Comparison of ENCODE assay signal across 25 cellular contexts in the genomic region with DNA sequence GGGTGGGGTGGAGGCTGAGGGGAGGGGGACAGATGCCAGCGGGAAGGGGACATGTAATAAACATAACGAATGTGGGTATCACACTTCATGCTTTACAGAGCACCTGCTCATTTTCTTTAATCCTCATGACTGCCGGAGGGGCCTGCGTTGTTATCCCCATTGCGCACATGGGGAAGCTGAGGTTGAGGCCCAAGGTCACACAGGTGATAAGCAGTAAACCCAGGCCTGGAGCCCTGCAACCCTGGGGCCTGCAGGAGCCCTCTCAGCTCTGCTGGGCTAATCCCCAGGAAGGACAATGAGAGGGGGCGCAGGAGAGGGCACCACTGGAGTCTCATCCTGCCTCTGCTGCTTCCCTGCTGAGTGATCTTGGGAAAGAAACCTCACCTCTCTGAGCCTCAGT.
"Had no signal": no experiment of that assay in that cellular context is flagged by ENCODE, and none has a peak within 500 bp of the region (broad histone marks: within the 10 kb centered on the region; RNA-seq: fewer than 3 reads in every experiment).

No MANE protein-coding gene starts in this region.

- H3K9me3 ChIP-seq: ascending aorta, body of pancreas, SJSA1 had no signal

- H3K4me1 Mint-ChIP-seq: activated CD4-positive, alpha-beta T cell treated with anti-CD3 and anti-CD28 coated beads, Interleukin-2, amount 10 ng/mL, durations not matched to agents 24 days and 14 days; activated naive CD8-positive, alpha-beta T cell treated with anti-CD3 and anti-CD28 coated beads, Interleukin-2, amount 50 U/mL, for 24 hours; central memory CD8-positive, alpha-beta T cell had no signal

- H3K36me3 ChIP-seq: ascending aorta, SJSA1 had no signal

- ATAC-seq: activated naive CD4-positive, alpha-beta T cell treated with anti-CD3 and anti-CD28 coated beads, Interleukin-2, amount 50 U/mL, for 72 hours; activated naive CD8-positive, alpha-beta T cell treated with anti-CD3 and anti-CD28 coated beads, Interleukin-2, amount 50 U/mL, for 24 hours; activated T-cell treated with anti-CD3 and anti-CD28 coated beads, Interleukin-2, amount 50 U/mL, for 4 hours; body of pancreas; Right ventricle myocardium inferior; SK-N-SH treated with all-trans-retinoic acid at 6 μM for 48 hours; T-helper 17 cell had no signal

- DNase-seq: activated B cell treated with CpG ODN at 0.5 μM for 24 hours; activated CD4-positive, alpha-beta T cell treated with anti-CD3 and anti-CD28 coated beads for 1 hour; activated CD4-positive, alpha-beta T cell treated with anti-CD3 and anti-CD28 coated beads, Interleukin-2, amount 10 ng/mL, durations not matched to agents 24 days and 14 days; activated CD4-positive, alpha-beta T cell treated with anti-CD3 and anti-CD28 coated beads, Interleukin-2, amount 50 U/mL, for 48 hours; activated CD8-positive, alpha-beta memory T cell treated with anti-CD3 and anti-CD28 coated beads for 24 hours; activated effector memory CD4-positive, alpha-beta T cell treated with anti-CD3 and anti-CD28 coated beads, Interleukin-2, amount 50 U/mL, for 16 hours; activated naive CD4-positive, alpha-beta T cell treated with Interleukin-2 at 50 U/mL for 16 hours; activated naive CD8-positive, alpha-beta T cell treated with anti-CD3 and anti-CD28 coated beads, Interleukin-2, amount 50 U/mL, for 24 hours; activated T-cell treated with anti-CD3 and anti-CD28 coated beads, Interleukin-2, amount 50 U/mL, for 4 hours; amniotic stem cell; KG1; NCI-H1048; NCI-H1930; NCI-H2107; NCI-H510A; T-helper 17 cell; T-helper 9 cell had no signal

- H3K4me1 ChIP-seq: ascending aorta, body of pancreas, SJSA1 had no signal

- H3K27ac ChIP-seq: ascending aorta, body of pancreas, SJSA1 had no signal

- H3K27ac Mint-ChIP-seq: activated B cell treated with CpG ODN at 0.5 μM for 24 hours; activated CD4-positive, alpha-beta T cell treated with anti-CD3 and anti-CD28 coated beads, Interleukin-2, amount 10 ng/mL, durations not matched to agents 24 days and 14 days; activated naive CD4-positive, alpha-beta T cell treated with anti-CD3 and anti-CD28 coated beads, Interleukin-2, amount 50 U/mL, for 72 hours; activated naive CD8-positive, alpha-beta T cell treated with anti-CD3 and anti-CD28 coated beads, Interleukin-2, amount 50 U/mL, for 24 hours; T-helper 17 cell had no signal

- H3K36me3 Mint-ChIP-seq: activated naive CD4-positive, alpha-beta T cell treated with anti-CD3 and anti-CD28 coated beads, Interleukin-2, amount 50 U/mL, for 72 hours had no signal

- H3K4me3 ChIP-seq: ascending aorta, body of pancreas, SJSA1 had no signal

- H3K9me3 Mint-ChIP-seq: activated B cell treated with CpG ODN at 0.5 μM for 24 hours; activated CD4-positive, alpha-beta T cell treated with anti-CD3 and anti-CD28 coated beads, Interleukin-2, amount 10 ng/mL, durations not matched to agents 24 days and 14 days; activated naive CD4-positive, alpha-beta T cell treated with anti-CD3 and anti-CD28 coated beads, Interleukin-2, amount 50 U/mL, for 72 hours; activated naive CD8-positive, alpha-beta T cell treated with anti-CD3 and anti-CD28 coated beads, Interleukin-2, amount 50 U/mL, for 24 hours; activated T-cell treated with anti-CD3 and anti-CD28 coated beads, Interleukin-2, amount 50 U/mL, for 4 hours; central memory CD8-positive, alpha-beta T cell had no signal

- FAIRE-seq: bronchial epithelial cell had no signal

- H3K4me3 Mint-ChIP-seq: activated B cell treated with CpG ODN at 0.5 μM for 24 hours; activated CD4-positive, alpha-beta T cell treated with anti-CD3 and anti-CD28 coated beads, Interleukin-2, amount 10 ng/mL, durations not matched to agents 24 days and 14 days; activated naive CD8-positive, alpha-beta T cell treated with anti-CD3 and anti-CD28 coated beads, Interleukin-2, amount 50 U/mL, for 24 hours; activated T-cell treated with anti-CD3 and anti-CD28 coated beads, Interleukin-2, amount 50 U/mL, for 4 hours; central memory CD8-positive, alpha-beta T cell; T-helper 17 cell had no signal

- H3K27me3 ChIP-seq: ascending aorta, body of pancreas had no signal
